Comparison of ENCODE assay signal across 10 cellular contexts in the genomic region with DNA sequence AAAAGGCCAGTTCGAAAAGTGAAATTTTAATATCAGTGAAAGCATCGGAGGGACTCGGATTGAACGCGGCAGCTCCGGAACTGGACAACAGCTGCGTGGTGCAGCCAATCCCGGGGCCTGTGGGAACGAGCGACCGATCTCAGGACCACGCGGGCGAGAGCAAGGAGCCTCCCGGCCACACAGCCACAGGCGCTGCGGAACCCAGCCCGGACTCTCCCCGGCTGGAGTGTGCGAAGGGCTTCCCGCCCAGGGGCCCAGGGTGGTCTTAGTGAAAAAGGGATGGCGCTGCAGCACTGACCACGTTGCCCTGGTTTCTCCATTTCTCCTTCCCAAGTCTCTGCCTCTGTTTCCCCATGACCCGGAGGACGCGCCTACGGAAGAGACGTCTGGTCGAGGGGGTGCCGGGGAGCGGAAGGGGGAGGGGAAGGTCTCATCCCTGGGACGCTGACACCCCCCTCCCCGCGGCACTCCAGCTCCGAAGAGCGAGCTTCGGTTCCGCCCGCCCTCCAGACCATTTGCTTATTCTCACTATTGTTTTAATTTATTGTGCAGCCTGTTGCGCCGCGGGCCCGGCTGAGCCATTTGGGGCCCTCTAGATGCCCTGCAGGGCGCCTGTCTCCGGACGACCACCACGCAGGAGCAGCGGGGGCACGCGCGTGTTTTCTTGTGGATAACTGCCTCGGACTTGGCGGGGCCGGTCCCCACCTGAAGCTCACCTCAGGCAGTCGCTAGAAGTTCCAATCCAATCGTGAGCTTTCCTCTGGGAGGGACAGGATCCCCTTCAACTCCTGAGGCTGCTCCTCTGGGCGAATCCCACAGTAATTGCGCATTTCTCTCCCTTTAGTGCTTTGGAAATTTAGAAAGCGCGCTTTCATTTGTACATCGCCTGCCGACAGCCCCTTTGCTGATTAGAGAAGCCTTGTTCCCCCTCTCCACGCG.
DNase-seq lines count a peak whose midpoint lies in the region; ATAC-seq, FAIRE-seq and TF ChIP-seq lines count a peak whose summit lies in the region.
"Had no signal": no experiment of that assay in that cellular context is flagged by ENCODE, and none has a peak within 500 bp of the region (broad histone marks: within the 10 kb centered on the region; RNA-seq: fewer than 3 reads in every experiment).

No MANE protein-coding gene starts in this region.

- no peak for TF ChIP-seq RAD21 in A549 (conservative IDR thresholded peaks at IDR 0.05 in 1 of 2, IDR thresholded peaks at IDR 0.05 in 1 of 2)

- TF ChIP-seq POLR2A in A549 (IDR thresholded peaks at IDR 0.05; ENCODE audit: low read length) = no peak

- H3K4me3 ChIP-seq in A549 (no peak overlapping the region; the same call in 2 of the 3 replicates), duodenal mucosa (ENCODE audit: low read depth in 1 of 2, low read length in 2 of 2) (peak overlapping the region; percentile 73 to 76)

- no peak for TF ChIP-seq CTCF in A549 (IDR thresholded peaks at IDR 0.05)

- peak overlapping the region; percentile 56 for H3K4me2 ChIP-seq in A549

- peak overlapping the region; percentile 12 to 89 (median 45) for H3K4me3 Mint-ChIP-seq in IgD-negative memory B cell
- H3K4me3 Mint-ChIP-seq in naive thymus-derived CD8-positive, alpha-beta T cell = peak overlapping the region in 7 of 10 donors; percentile 55 to 76 (median 71)

- POLR2A ChIA-PET in A549 (lab: Yijun Ruan, JAX) = no interaction called here
- POLR2A ChIA-PET in naive thymus-derived CD8-positive, alpha-beta T cell (lab: Charles Lee) = no interaction called here

- no peak overlapping the region for H3K9ac ChIP-seq in duodenal mucosa (ENCODE audit: low read depth in 1 of 2, low read length in 2 of 2)

- no peaks in the 10 kb centered on the region; the same call in 2 of the 3 replicates for H3K9me3 ChIP-seq in A549
- no peaks in the 10 kb centered on the region for H3K9me3 ChIP-seq in duodenal mucosa (ENCODE audit: control insufficient read depth in 1 of 2, low read length in 2 of 2)

- no peaks in the 10 kb centered on the region for H3K36me3 Mint-ChIP-seq in IgD-negative memory B cell
- H3K36me3 Mint-ChIP-seq in naive thymus-derived CD8-positive, alpha-beta T cell = peaks cover 3 to 13% (median 6%) of the 10 kb centered on the region in 3 donors

- H3K27me3 Mint-ChIP-seq in IgD-negative memory B cell = peaks cover 61% of the 10 kb centered on the region
- H3K27me3 Mint-ChIP-seq in naive thymus-derived CD8-positive, alpha-beta T cell = peaks cover 44 to 78% (median 66%) of the 10 kb centered on the region in 5 donors

- TF ChIP-seq EP300 in A549 (IDR thresholded peaks at IDR 0.05) = no peak

- H3K27ac ChIP-seq in A549 = no peak overlapping the region
- no peak overlapping the region for H3K27ac ChIP-seq in duodenal mucosa (ENCODE audit: low read depth, low read length)

- FAIRE-seq in A549 (lab: Jason Lieb, UNC) = no peak
- FAIRE-seq: urothelium cell line had no signal

- peak in 1 of 2 experiments; percentile 51; a peak in 2 of 6 replicates for ATAC-seq in A549
- ATAC-seq in naive thymus-derived CD8-positive, alpha-beta T cell = no peak

- DNase-seq in A549 (ENCODE audit: low read depth in 1 of 2, low spot score in 1 of 2) (no peak), SIG-M5 treated with dmso at 0.1 percent for 504 hours (lab: John Stamatoyannopoulos, UW; ENCODE audit: unreplicated experiment) (no peak), C1 segment of cervical spinal cord (lab: John Stamatoyannopoulos, UW) (no peak), DMS153 (lab: John Stamatoyannopoulos, UW) (no peak), midbrain (lab: John Stamatoyannopoulos, UW) (no peak)
- DNase-seq in naive thymus-derived CD8-positive, alpha-beta T cell = no peak
- DNase-seq: activated CD4-positive, alpha-beta T cell treated with anti-CD3 and anti-CD28 coated beads, Interleukin-2, amount 50 U/mL, for 4 hours had no signal

- WGBS in A549 (ENCODE audit: missing lambda C conversion rate) = 25% methylated on average over 55 of the region's 64 CpGs

- CTCF ChIA-PET in A549 (lab: Yijun Ruan, JAX) = interaction anchor here (3.1 kb wide), 1 partner anchor 11 kb away, joined by 20 read pairs; no protein-coding TSS in a partner anchor

- H3K4me1 Mint-ChIP-seq in IgD-negative memory B cell = peaks cover 17 to 37% (median 29%) of the 10 kb centered on the region in 3 donors
- H3K4me1 Mint-ChIP-seq in naive thymus-derived CD8-positive, alpha-beta T cell = peaks cover 12 to 52% (median 43%) of the 10 kb centered on the region in 4 donors

- H3K9me3 Mint-ChIP-seq in IgD-negative memory B cell = peaks cover 3 to 11% (median 4%) of the 10 kb centered on the region in 3 donors
- H3K9me3 Mint-ChIP-seq in naive thymus-derived CD8-positive, alpha-beta T cell = peaks cover 0 to 14% (median 0%) of the 10 kb centered on the region in 9 donors

- H3K36me3 ChIP-seq in duodenal mucosa (ENCODE audit: control insufficient read depth in 1 of 2, insufficient read depth in 2 of 2, low read length in 2 of 2) = no peaks in the 10 kb centered on the region

- H3K27ac Mint-ChIP-seq in IgD-negative memory B cell = peak overlapping the region in 1 of 3 donors; percentile 62
- H3K27ac Mint-ChIP-seq in naive thymus-derived CD8-positive, alpha-beta T cell = peak overlapping the region in 1 of 10 donors; percentile 42

- peaks cover 68 to 71% of the 10 kb centered on the region in 2 donors for H3K27me3 ChIP-seq in duodenal mucosa (ENCODE audit: control insufficient read depth in 1 of 2, insufficient read depth in 2 of 2, low read length in 2 of 2)

- H3K4me1 ChIP-seq in A549 (no peaks in the 10 kb centered on the region), duodenal mucosa (ENCODE audit: control insufficient read depth in 1 of 2, insufficient read depth in 2 of 2, low read length in 2 of 2) (peaks cover 9 to 32% of the 10 kb centered on the region in 2 donors)

TF ChIP-seq in A549, 52 proteins besides CTCF, POLR2A, EP300 and RAD21:
- TF ChIP-seq, protein P1, sequence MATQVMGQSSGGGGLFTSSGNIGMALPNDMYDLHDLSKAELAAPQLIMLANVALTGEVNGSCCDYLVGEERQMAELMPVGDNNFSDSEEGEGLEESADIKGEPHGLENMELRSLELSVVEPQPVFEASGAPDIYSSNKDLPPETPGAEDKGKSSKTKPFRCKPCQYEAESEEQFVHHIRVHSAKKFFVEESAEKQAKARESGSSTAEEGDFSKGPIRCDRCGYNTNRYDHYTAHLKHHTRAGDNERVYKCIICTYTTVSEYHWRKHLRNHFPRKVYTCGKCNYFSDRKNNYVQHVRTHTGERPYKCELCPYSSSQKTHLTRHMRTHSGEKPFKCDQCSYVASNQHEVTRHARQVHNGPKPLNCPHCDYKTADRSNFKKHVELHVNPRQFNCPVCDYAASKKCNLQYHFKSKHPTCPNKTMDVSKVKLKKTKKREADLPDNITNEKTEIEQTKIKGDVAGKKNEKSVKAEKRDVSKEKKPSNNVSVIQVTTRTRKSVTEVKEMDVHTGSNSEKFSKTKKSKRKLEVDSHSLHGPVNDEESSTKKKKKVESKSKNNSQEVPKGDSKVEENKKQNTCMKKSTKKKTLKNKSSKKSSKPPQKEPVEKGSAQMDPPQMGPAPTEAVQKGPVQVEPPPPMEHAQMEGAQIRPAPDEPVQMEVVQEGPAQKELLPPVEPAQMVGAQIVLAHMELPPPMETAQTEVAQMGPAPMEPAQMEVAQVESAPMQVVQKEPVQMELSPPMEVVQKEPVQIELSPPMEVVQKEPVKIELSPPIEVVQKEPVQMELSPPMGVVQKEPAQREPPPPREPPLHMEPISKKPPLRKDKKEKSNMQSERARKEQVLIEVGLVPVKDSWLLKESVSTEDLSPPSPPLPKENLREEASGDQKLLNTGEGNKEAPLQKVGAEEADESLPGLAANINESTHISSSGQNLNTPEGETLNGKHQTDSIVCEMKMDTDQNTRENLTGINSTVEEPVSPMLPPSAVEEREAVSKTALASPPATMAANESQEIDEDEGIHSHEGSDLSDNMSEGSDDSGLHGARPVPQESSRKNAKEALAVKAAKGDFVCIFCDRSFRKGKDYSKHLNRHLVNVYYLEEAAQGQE (IDR thresholded peaks at IDR 0.05) = no peak
- no peak for TF ChIP-seq ZC3H11A (IDR thresholded peaks at IDR 0.05)
TF ChIP-seq in A549: peak in this region for 0.
